ENCODE assay signal across 8 cellular contexts in genomic region chr3:38453914-38454178, GRCh38. TPM values are rescaled to one million over a fixed set of nuclear protein-coding genes. Genes with fewer than 3 reads are reported as not detected.
A peak's percentile ranks its signal among the peaks of the same experiment; 100 is the strongest.
DNase-seq lines count a peak whose midpoint lies in the region; ATAC-seq and TF ChIP-seq lines count a peak whose summit lies in the region.

No MANE protein-coding gene starts in this region.

- peaks cover 15% of the 10 kb centered on the region for H3K9me3 Mint-ChIP-seq in neural progenitor cell

- dilution Hi-C loops in IMR-90 (cut with HindIII; ENCODE audit: low sequenced_read_pairs, unreplicated experiment), result no loop called here

- TF ChIP-seq CTCF in C4-2B (conservative IDR thresholded peaks at IDR 0.05) (no peak), IMR-90 (conservative IDR thresholded peaks at IDR 0.05; ENCODE audit: low read depth, low read length) (no peak), dorsolateral prefrontal cortex (IDR thresholded peaks at IDR 0.05 in 54 of 56, conservative IDR thresholded peaks at IDR 0.05 in 2 of 56; ENCODE audit: low read depth in 1 of 56, partially characterized antibody in 56 of 56) (peak in 1 of 56 donors; percentile 1), neural progenitor cell (IDR thresholded peaks at IDR 0.05) (no peak)

- peak overlapping the region; percentile 84; the same call in 1 of the 2 replicates for H4K91ac ChIP-seq in IMR-90 (ENCODE audit: insufficient read depth, low read depth, low read length)

- H4K8ac ChIP-seq in IMR-90 (ENCODE audit: low read depth in 2 of 2, low read length in 2 of 2), result peak overlapping the region; percentile 31 to 65; a peak in 2 of 4 replicates

- no peak overlapping the region for H3K18ac ChIP-seq in IMR-90 (ENCODE audit: low read depth, low read length)

- H3K9me3 ChIP-seq in IMR-90 (ENCODE audit: control insufficient read depth, insufficient read depth, low read length) (no peaks in the 10 kb centered on the region), neural progenitor cell (ENCODE audit: low read depth) (no peaks in the 10 kb centered on the region)

- H3K27me3 ChIP-seq in IMR-90 (ENCODE audit: control insufficient read depth, insufficient read depth, low read length), result no peaks in the 10 kb centered on the region
- H3K27me3 ChIP-seq in dorsolateral prefrontal cortex, result no peaks in the 10 kb centered on the region
- H3K27me3 ChIP-seq in neural progenitor cell, result no peaks in the 10 kb centered on the region

- H3K4me2 ChIP-seq in IMR-90 (ENCODE audit: low read depth, low read length) (peak overlapping the region; percentile 98; the same call in 1 of the 2 replicates), neural progenitor cell (peak overlapping the region; percentile 92)

- H3K27me3 Mint-ChIP-seq in neural progenitor cell (ENCODE audit: insufficient read depth, low read depth), result peaks cover 3% of the 10 kb centered on the region

- H3K4me3 Mint-ChIP-seq in neural progenitor cell, result peak overlapping the region; percentile 100

- H3K23ac ChIP-seq in IMR-90 (ENCODE audit: low read depth, low read length), result no peak overlapping the region

- no peak overlapping the region for H3K14ac ChIP-seq in IMR-90 (replicated peaks; ENCODE audit: low read depth, low read length)

- no peak overlapping the region for H2BK20ac ChIP-seq in IMR-90 (ENCODE audit: low read depth, low read length)

- H3K27ac ChIP-seq in C4-2B (peak overlapping the region; percentile 83), IMR-90 (ENCODE audit: insufficient read depth, low read length) (peak overlapping the region; percentile 76), dorsolateral prefrontal cortex (peak overlapping the region in 45 of 59 donors; percentile 40 to 96 (median 84)), neural progenitor cell (peak overlapping the region; percentile 88)

- TF ChIP-seq POLR2A in IMR-90 (IDR thresholded peaks at IDR 0.05; ENCODE audit: low read depth, low read length), result no peak

- no peak overlapping the region for H2BK15ac ChIP-seq in IMR-90 (ENCODE audit: low read depth, low read length)

- peak overlapping the region; percentile 48 for H2BK5ac ChIP-seq in IMR-90 (ENCODE audit: low read depth, low read length, poor library complexity, severe bottlenecking)

- H4K20me1 ChIP-seq in IMR-90 (ENCODE audit: insufficient read depth, low read length) (peaks cover 15% of the 10 kb centered on the region), neural progenitor cell (ENCODE audit: low read depth) (peaks cover 41% of the 10 kb centered on the region)

- H2AK5ac ChIP-seq in IMR-90 (ENCODE audit: low read depth, low read length), result no peak overlapping the region; the same call in 1 of the 2 replicates

- in situ Hi-C loops in IMR-90 (cut with MboI; ENCODE audit: low sequenced_read_pairs), result no loop called here

- peaks cover 5% of the 10 kb centered on the region; the same call in 1 of the 2 replicates for H3K9me1 ChIP-seq in IMR-90 (ENCODE audit: insufficient read depth, low read length)

- peak overlapping the region; percentile 97 for H3K4me3 ChIP-seq in IMR-90 (ENCODE audit: insufficient read depth, low read depth, low read length)
- peak overlapping the region; percentile 69 to 96 (median 88) for H3K4me3 ChIP-seq in dorsolateral prefrontal cortex
- peak overlapping the region; percentile 100 for H3K4me3 ChIP-seq in neural progenitor cell

- 0% methylated on average over 3 of the region's 36 CpGs; no CpG with 5 or more reads in 1 of the 2 experiments for WGBS in IMR-90 (ENCODE audit: extremely low coverage in 2 of 2, insufficient read length in 1 of 2), 2 experiments

- no peak for ATAC-seq in IMR-90 (ENCODE audit: low read depth)
- ATAC-seq in GM19467 (IDR thresholded peaks at IDR 0.05; ENCODE audit: unreplicated experiment), result no peak
- ATAC-seq in HG02973 (IDR thresholded peaks at IDR 0.05; ENCODE audit: unreplicated experiment), result no peak

- H3F3A ChIP-seq in neural progenitor cell (ENCODE audit: low read depth), result peaks cover 28% of the 10 kb centered on the region

- no TSS peak for BruUV-seq in IMR-90 (replicated peaks; lab: Mats Ljungman, UMichigan)

- H3K9ac ChIP-seq in IMR-90 (ENCODE audit: low read depth, low read length), result peak overlapping the region; percentile 98
- peak overlapping the region; percentile 98 for H3K9ac ChIP-seq in neural progenitor cell

- H3K4ac ChIP-seq in IMR-90 (ENCODE audit: low read depth, low read length), result peak overlapping the region; percentile 79; the same call in 1 of the 2 replicates

- peaks cover 49% of the 10 kb centered on the region for H3K79me2 ChIP-seq in neural progenitor cell (ENCODE audit: low read depth)

- H3K4me1 Mint-ChIP-seq in neural progenitor cell, result peaks cover 19% of the 10 kb centered on the region

- DNase-seq in IMR-90, result no peak
- DNase-seq in dorsolateral prefrontal cortex, result no peak
- DNase-seq in neural progenitor cell (ENCODE audit: low spot score), result no peak
- no peak for DNase-seq in NCI-H2029 treated with DMSO at 0.1 percent for 48 hours (lab: John Stamatoyannopoulos, UW)
- DNase-seq in pons (ENCODE audit: low spot score), result no peak

- peak overlapping the region; percentile 96 for H2AFZ ChIP-seq in IMR-90 (replicated peaks; ENCODE audit: low read length, poor library complexity)
- no peak overlapping the region for H2AFZ ChIP-seq in neural progenitor cell (replicated peaks)

- H3K36me3 ChIP-seq in IMR-90 (ENCODE audit: control insufficient read depth, insufficient read depth, low read length) (no peaks in the 10 kb centered on the region), neural progenitor cell (no peaks in the 10 kb centered on the region)

- TF ChIP-seq RAD21 in IMR-90 (IDR thresholded peaks at IDR 0.05; ENCODE audit: low read length), result no peak

- peaks cover 19 to 34% of the 10 kb centered on the region in 2 experiments; a peak in 3 of 4 replicates for H3K79me1 ChIP-seq in IMR-90 (ENCODE audit: low read depth in 1 of 2, low read length in 2 of 2)

- H3K27ac Mint-ChIP-seq in neural progenitor cell, result no peak overlapping the region

- peak overlapping the region; percentile 96 for H2AK9ac ChIP-seq in IMR-90 (replicated peaks; ENCODE audit: low read depth, low read length, poor library complexity)

- H3K4me1 ChIP-seq in IMR-90 (ENCODE audit: control insufficient read depth, insufficient read depth, low read length), result 0 out of 2 replicates have a peak, but pooled peaks cover 3% of the 10 kb centered on the region
- peaks cover 24% of the 10 kb centered on the region for H3K4me1 ChIP-seq in neural progenitor cell

- POLR2A ChIA-PET in IMR-90 (lab: Charles Lee; ENCODE audit: unreplicated experiment), result no interaction called here

- CTCF ChIA-PET in IMR-90 (lab: Yijun Ruan, JAX), result no interaction called here

- peak overlapping the region; percentile 93; the same call in 1 of the 2 replicates for H4K5ac ChIP-seq in IMR-90 (ENCODE audit: low read depth, low read length)

- peaks cover 19% of the 10 kb centered on the region for H3K36me3 Mint-ChIP-seq in neural progenitor cell

- no peak overlapping the region for H2BK120ac ChIP-seq in IMR-90 (ENCODE audit: low read depth, low read length)

- intact Hi-C loops in IMR-90 (cut with micrococcal nuclease) (no loop called here), dorsolateral prefrontal cortex (cut with DNase I) (loop anchor here (5.0 to 10.0 kb wide), 4 partner anchors 43 to 1462 kb away; partner anchors contain the start of genes EPM2AIP1 (in 1 of the 2), EXOG (in 1 of the 2), MLH1 (in 1 of the 2) and XYLB (in 1 of the 2))

- H3K56ac ChIP-seq in IMR-90 (ENCODE audit: extremely low read depth, insufficient read depth, low read length), result no peak overlapping the region

TF ChIP-seq in IMR-90, 13 proteins besides CTCF, POLR2A, EP300 and RAD21:
- no peak for TF ChIP-seq RCOR1 (IDR thresholded peaks at IDR 0.05; ENCODE audit: insufficient replicate concordance, low read length)

RNA-seq across cellular contexts. Expression of gene ACVR2B, which starts 0.2 kb away (rescaled TPM):
- 1.3 and 1.4 TPM in 2 replicates for total RNA-seq in IMR-90 (2012; rRNA removed)
- 0.60 TPM in 2 replicates for polyA plus RNA-seq in IMR-90 (2012; rRNA removed)
- polyA plus RNA-seq in IMR-90 (2012; cell fraction: cytosol; rRNA removed), result 0.53 and 0.54 TPM in 2 replicates
- polyA plus RNA-seq in IMR-90 (2012; cell fraction: nucleus; rRNA removed; ENCODE audit: low replicate concordance), result 0.78 and 1.1 TPM in 2 replicates
- total RNA-seq in dorsolateral prefrontal cortex, result 10 to 100 TPM; 10.4 to 24.2 (median 15.9) TPM
- 80.4 and 89.5 TPM in 2 replicates for total RNA-seq in neural progenitor cell (ENCODE audit: low replicate concordance)

RNA-seq across cellular contexts. Expression of gene EXOG, which starts 42.3 kb away (rescaled TPM):
- total RNA-seq in IMR-90 (2012; rRNA removed) (10.2 and 12.8 TPM in 2 replicates), dorsolateral prefrontal cortex (10 to 100 TPM; 19.0 to 38.1 (median 27.2) TPM), neural progenitor cell (ENCODE audit: low replicate concordance) (11.6 and 13.8 TPM in 2 replicates)
- 12.1 and 15.0 TPM in 2 replicates for polyA plus RNA-seq in IMR-90 (2012; rRNA removed)
- polyA plus RNA-seq in IMR-90 (2012; cell fraction: cytosol; rRNA removed), result 2.5 and 6.0 TPM in 2 replicates
- polyA plus RNA-seq in IMR-90 (2012; cell fraction: nucleus; rRNA removed; ENCODE audit: low replicate concordance), result 7.5 and 53.5 TPM in 2 replicates
